ENCODE assay signal across 25 cellular contexts in genomic region chr6:97305676-97306075, GRCh38. TPM values are rescaled to one million over a fixed set of nuclear protein-coding genes. Genes with fewer than 3 reads are reported as not detected.
A peak's percentile ranks its signal among the peaks of the same experiment; 100 is the strongest.
DNase-seq lines count a peak whose midpoint lies in the region; ATAC-seq, FAIRE-seq and TF ChIP-seq lines count a peak whose summit lies in the region.
"Had no signal": no experiment of that assay in that cellular context is flagged by ENCODE, and none has a peak within 500 bp of the region (broad histone marks: within the 10 kb centered on the region; RNA-seq: fewer than 3 reads in every experiment).

No MANE protein-coding gene starts in this region.

- FAIRE-seq in astrocyte (lab: Jason Lieb, UNC) (no peak), D721Med (lab: Jason Lieb, UNC) (no peak)
- FAIRE-seq: endometrium had no signal

- no peak for TF ChIP-seq POLR2A in suprapubic skin (IDR thresholded peaks at IDR 0.05)

- no peak for TF ChIP-seq EP300 in suprapubic skin (IDR thresholded peaks at IDR 0.05)

- no peak for TF ChIP-seq CTCF in astrocyte (IDR thresholded peaks at IDR 0.05; ENCODE audit: insufficient read depth, low read depth, low read length)
- TF ChIP-seq CTCF in D721Med (IDR thresholded peaks at IDR 0.05; ENCODE audit: insufficient read depth, missing control alignments) = no peak
- TF ChIP-seq CTCF in suprapubic skin (IDR thresholded peaks at IDR 0.05) = no peak

- no peaks in the 10 kb centered on the region for H3K27me3 Mint-ChIP-seq in astrocyte (ENCODE audit: low read depth, unreplicated experiment)

- no peaks in the 10 kb centered on the region for H4K20me1 ChIP-seq in Karpas-422 (ENCODE audit: insufficient read depth, low read depth, low read length)
- H4K20me1 ChIP-seq in astrocyte (ENCODE audit: insufficient read depth, low read length) = no peaks in the 10 kb centered on the region

- peaks cover 19% of the 10 kb centered on the region for H3K4me1 ChIP-seq in Karpas-422 (ENCODE audit: low read length)
- H3K4me1 ChIP-seq in astrocyte (ENCODE audit: insufficient read depth, low read length) = no peaks in the 10 kb centered on the region
- H3K4me1 ChIP-seq in suprapubic skin = no peaks in the 10 kb centered on the region
- H3K4me1 ChIP-seq: Caco-2, esophagus squamous epithelium, spleen, upper lobe of right lung had no signal

- H3K9me3 Mint-ChIP-seq in astrocyte (ENCODE audit: unreplicated experiment) = no peaks in the 10 kb centered on the region
- H3K9me3 Mint-ChIP-seq: activated CD4-positive, alpha-beta memory T cell treated with anti-CD3 and anti-CD28 coated beads for 36 hours; activated naive CD4-positive, alpha-beta T cell treated with anti-CD3 and anti-CD28 coated beads, Interleukin-2, amount 50 U/mL, for 72 hours; T-helper 2 cell treated with Interferon-gamma antibody and Interleukin-4, amounts not matched to agents 5 μg/mL and 100 μg/mL, for 36 hours had no signal

- peak overlapping the region; percentile 26; the same call in 1 of the 2 replicates for H3K4me3 ChIP-seq in Karpas-422 (ENCODE audit: low read length)
- no peak overlapping the region for H3K4me3 ChIP-seq in astrocyte (ENCODE audit: insufficient read depth, low read depth, low read length)
- H3K4me3 ChIP-seq in suprapubic skin = no peak overlapping the region
- H3K4me3 ChIP-seq: esophagus squamous epithelium, ovary, spleen, upper lobe of right lung had no signal

- no peaks in the 10 kb centered on the region for H3K9me2 ChIP-seq in Karpas-422 (replicated peaks; ENCODE audit: insufficient read depth, low read length)

- H3K27me3 ChIP-seq in Karpas-422 (ENCODE audit: low read length) = no peaks in the 10 kb centered on the region
- H3K27me3 ChIP-seq in astrocyte (ENCODE audit: insufficient read depth, low read length) = no peaks in the 10 kb centered on the region
- H3K27me3 ChIP-seq in suprapubic skin = peaks cover 5% of the 10 kb centered on the region
- H3K27me3 ChIP-seq: ovary, upper lobe of right lung had no signal

- peak overlapping the region; percentile 16 for H3K4me2 ChIP-seq in Karpas-422 (ENCODE audit: low read depth, low read length, poor library complexity, severe bottlenecking)
- no peak overlapping the region for H3K4me2 ChIP-seq in astrocyte (ENCODE audit: low read length)

- H3K27ac ChIP-seq in Karpas-422 (ENCODE audit: low read length) = no peak overlapping the region
- H3K27ac ChIP-seq in astrocyte (ENCODE audit: low read depth, low read length) = no peak overlapping the region
- no peak overlapping the region for H3K27ac ChIP-seq in suprapubic skin
- H3K27ac ChIP-seq: esophagus squamous epithelium, ovary, spleen, upper lobe of right lung had no signal

- 32% methylated on average over 7 of the region's 7 CpGs for WGBS in suprapubic skin

- no peak overlapping the region for H3K4me3 Mint-ChIP-seq in astrocyte (ENCODE audit: unreplicated experiment)
- H3K4me3 Mint-ChIP-seq: activated CD4-positive, alpha-beta memory T cell treated with anti-CD3 and anti-CD28 coated beads for 36 hours; T-helper 2 cell treated with Interferon-gamma antibody and Interleukin-4, amounts not matched to agents 5 μg/mL and 100 μg/mL, for 36 hours had no signal

- DNase-seq in Karpas-422 (no peak), astrocyte (ENCODE audit: low read depth) (no peak), iPS-NIHi7 (ENCODE audit: extremely low spot score) (peak; percentile 18), pons (ENCODE audit: low spot score) (peak; percentile 26), D721Med (ENCODE audit: insufficient read length, low spot score) (no peak), suprapubic skin (ENCODE audit: low spot score in 2 of 2) (no peak)
- DNase-seq: activated CD4-positive, alpha-beta memory T cell treated with anti-CD3 and anti-CD28 coated beads for 36 hours; activated CD8-positive, alpha-beta memory T cell treated with anti-CD3 and anti-CD28 coated beads, Interleukin-2, amount 50 U/mL, for 4 hours; Caco-2; DMS79 treated with DMSO at 0.1 percent for 48 hours; esophagus squamous epithelium; foreskin melanocyte; KG1; MM.1S; NCI-H1417 treated with DMSO at 0.1 percent for 48 hours; NCI-H446 treated with DMSO at 0.1 percent for 48 hours; ovary; spleen; upper lobe of right lung had no signal

- no peaks in the 10 kb centered on the region for H3K4me1 Mint-ChIP-seq in astrocyte (ENCODE audit: low read depth, unreplicated experiment)

- H2AFZ ChIP-seq in Karpas-422 (ENCODE audit: low read length) (peak overlapping the region; percentile 57; the same call in 1 of the 2 replicates), astrocyte (ENCODE audit: low read depth, low read length) (peak overlapping the region; percentile 47)

- no peak for ATAC-seq in GM21825 (IDR thresholded peaks at IDR 0.05; ENCODE audit: unreplicated experiment)
- ATAC-seq: activated CD4-positive, CD25-positive, alpha-beta regulatory T cell treated with anti-CD3 and anti-CD28 coated beads, Interleukin-2, amount 50 U/mL, for 24 hours; activated naive CD4-positive, alpha-beta T cell treated with anti-CD3 and anti-CD28 coated beads, Interleukin-2, amount 50 U/mL, for 72 hours; left lobe of liver; upper lobe of right lung had no signal

- H3K9me3 ChIP-seq in Karpas-422 (ENCODE audit: low read length) (no peaks in the 10 kb centered on the region), astrocyte (ENCODE audit: insufficient read depth, low read depth, low read length) (no peaks in the 10 kb centered on the region), suprapubic skin (no peaks in the 10 kb centered on the region)
- H3K9me3 ChIP-seq: Caco-2, esophagus squamous epithelium, ovary, spleen, upper lobe of right lung had no signal

- H3K27ac Mint-ChIP-seq in astrocyte (ENCODE audit: unreplicated experiment) = no peak overlapping the region
- H3K27ac Mint-ChIP-seq: activated CD4-positive, alpha-beta memory T cell treated with anti-CD3 and anti-CD28 coated beads for 36 hours; T-helper 2 cell treated with Interferon-gamma antibody and Interleukin-4, amounts not matched to agents 5 μg/mL and 100 μg/mL, for 36 hours had no signal

- H3K36me3 ChIP-seq in Karpas-422 (ENCODE audit: insufficient read depth, low read length) = no peaks in the 10 kb centered on the region
- no peaks in the 10 kb centered on the region for H3K36me3 ChIP-seq in astrocyte (ENCODE audit: insufficient read depth, low read length)
- no peaks in the 10 kb centered on the region for H3K36me3 ChIP-seq in suprapubic skin
- H3K36me3 ChIP-seq: esophagus squamous epithelium, ovary, spleen, upper lobe of right lung had no signal

- H3K9ac ChIP-seq in Karpas-422 (ENCODE audit: low read length) (peak overlapping the region; percentile 29), astrocyte (ENCODE audit: low read length) (no peak overlapping the region)

- no peaks in the 10 kb centered on the region for H3K79me2 ChIP-seq in Karpas-422 (ENCODE audit: low read length)
- no peaks in the 10 kb centered on the region for H3K79me2 ChIP-seq in astrocyte (ENCODE audit: insufficient read depth, low read length)

- H3K36me3 Mint-ChIP-seq in astrocyte (ENCODE audit: low read depth, unreplicated experiment) = no peaks in the 10 kb centered on the region
- H3K36me3 Mint-ChIP-seq: activated CD4-positive, alpha-beta memory T cell treated with anti-CD3 and anti-CD28 coated beads for 36 hours; activated naive CD4-positive, alpha-beta T cell treated with anti-CD3 and anti-CD28 coated beads, Interleukin-2, amount 50 U/mL, for 72 hours had no signal

RNA-seq across cellular contexts. Expression of gene MMS22L, which starts 22.7 kb away (rescaled TPM):
- total RNA-seq in Karpas-422 (2014; rRNA removed; shearing (Covaris generic); ENCODE audit: low replicate concordance) = 17.6 and 50.4 TPM in 2 replicates
- total RNA-seq in astrocyte (7.2 and 7.6 TPM in 2 replicates), suprapubic skin (10 to 100 TPM in 2 of 4 donors, 1 to 10 TPM in 2; 7.5 to 15.7 (median 10.0) TPM)

Comparison
In these comparisons a context has a peak if more than half of its experiments do, and no peak if none do; other contexts are left out.
1. DNase-seq: peak in iPS-NIHi7 (single experiment) and pons (single experiment); none in Karpas-422 (single experiment), astrocyte (single experiment), D721Med (single experiment) and suprapubic skin (0 of 2).